In the genomic region with DNA sequence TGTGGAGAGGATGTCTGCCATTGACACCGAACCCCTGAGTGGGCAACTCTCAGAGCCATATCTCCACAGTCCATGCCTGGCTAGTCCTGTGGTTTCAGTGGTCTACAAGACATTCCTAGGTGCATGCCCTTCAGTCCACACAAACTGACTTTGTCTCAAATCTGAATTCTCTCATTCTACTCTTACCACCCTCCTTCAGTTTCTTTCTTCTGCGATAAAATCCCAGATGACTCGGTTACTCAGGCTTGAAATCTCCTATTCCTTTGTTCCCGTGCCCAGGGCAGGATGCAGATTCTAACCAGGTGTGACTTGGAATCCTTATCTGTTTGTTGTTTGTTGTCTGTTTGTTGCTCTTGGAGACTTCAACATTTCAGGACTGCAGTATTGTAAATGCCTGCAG, we compare ENCODE assay signal across 12 cellular contexts. TPM values are rescaled to one million over a fixed set of nuclear protein-coding genes. Genes with fewer than 3 reads are reported as not detected.
A peak's percentile ranks its signal among the peaks of the same experiment; 100 is the strongest.
DNase-seq lines count a peak whose midpoint lies in the region; ATAC-seq and TF ChIP-seq lines count a peak whose summit lies in the region.
"Had no signal": no experiment of that assay in that cellular context is flagged by ENCODE, and none has a peak within 500 bp of the region (broad histone marks: within the 10 kb centered on the region; RNA-seq: fewer than 3 reads in every experiment).

No MANE protein-coding gene starts in this region.

- H3K4me3 Mint-ChIP-seq in osteocyte (ENCODE audit: unreplicated experiment): no peak overlapping the region
- H3K4me3 Mint-ChIP-seq in activated CD4-positive, alpha-beta T cell treated with anti-CD3 and anti-CD28 coated beads for 36 hours: no peak overlapping the region
- H3K4me3 Mint-ChIP-seq: immature natural killer cell had no signal

- H3K4me1 ChIP-seq in thyroid gland: peaks cover 3 to 14% of the 10 kb centered on the region in 2 donors
- no peaks in the 10 kb centered on the region for H3K4me1 ChIP-seq in HAP-1

- peaks cover 17% of the 10 kb centered on the region for H3K4me1 Mint-ChIP-seq in osteocyte (ENCODE audit: unreplicated experiment)
- peaks cover 24% of the 10 kb centered on the region for H3K4me1 Mint-ChIP-seq in activated CD4-positive, alpha-beta T cell treated with anti-CD3 and anti-CD28 coated beads for 36 hours

- H3K36me3 Mint-ChIP-seq in osteocyte (ENCODE audit: unreplicated experiment): no peaks in the 10 kb centered on the region
- no peaks in the 10 kb centered on the region for H3K36me3 Mint-ChIP-seq in activated CD4-positive, alpha-beta T cell treated with anti-CD3 and anti-CD28 coated beads for 36 hours (ENCODE audit: low read depth)
- H3K36me3 Mint-ChIP-seq: immature natural killer cell had no signal

- H3K36me3 ChIP-seq in thyroid gland: no peaks in the 10 kb centered on the region
- H3K36me3 ChIP-seq in HAP-1 (replicated peaks): 0 out of 2 replicates have a peak, but pooled peaks cover 3% of the 10 kb centered on the region
- H3K36me3 ChIP-seq: neutrophil had no signal

- POLR2A ChIA-PET in activated CD4-positive, alpha-beta T cell treated with anti-CD3 and anti-CD28 coated beads for 36 hours (lab: Charles Lee): no interaction called here

- ATAC-seq in GM18498 (IDR thresholded peaks at IDR 0.05; ENCODE audit: unreplicated experiment) (peak; percentile 33), HG03460 (IDR thresholded peaks at IDR 0.05; ENCODE audit: unreplicated experiment) (peak; percentile 30)
- ATAC-seq in activated CD4-positive, alpha-beta T cell treated with anti-CD3 and anti-CD28 coated beads for 36 hours: no peak

- peak overlapping the region; percentile 11 for H3K27ac Mint-ChIP-seq in osteocyte (ENCODE audit: unreplicated experiment)
- no peak overlapping the region for H3K27ac Mint-ChIP-seq in activated CD4-positive, alpha-beta T cell treated with anti-CD3 and anti-CD28 coated beads for 36 hours

- H3K27ac ChIP-seq in coronary artery: peak overlapping the region; percentile 80 to 84
- H3K27ac ChIP-seq in thyroid gland: no peak overlapping the region
- H3K27ac ChIP-seq: neutrophil had no signal

- H3K9me3 ChIP-seq in thyroid gland (no peaks in the 10 kb centered on the region), HAP-1 (no peaks in the 10 kb centered on the region)
- H3K9me3 ChIP-seq: neutrophil had no signal

- CTCF ChIA-PET in activated CD4-positive, alpha-beta T cell treated with anti-CD3 and anti-CD28 coated beads for 36 hours (lab: Charles Lee): interaction anchor here (1.7 kb wide), 1 partner anchor 56 kb away, joined by 4 read pairs; no protein-coding TSS in a partner anchor

- TF ChIP-seq POLR2A in thyroid gland (IDR thresholded peaks at IDR 0.05): no peak

- no peaks in the 10 kb centered on the region for H3K9me3 Mint-ChIP-seq in osteocyte (ENCODE audit: unreplicated experiment)
- no peaks in the 10 kb centered on the region for H3K9me3 Mint-ChIP-seq in activated CD4-positive, alpha-beta T cell treated with anti-CD3 and anti-CD28 coated beads for 36 hours (ENCODE audit: low read depth)
- H3K9me3 Mint-ChIP-seq: immature natural killer cell had no signal

- 64 to 75% methylated on average over 4 of the region's 4 CpGs for WGBS in thyroid gland, 2 donors

- no peaks in the 10 kb centered on the region for H3K27me3 Mint-ChIP-seq in osteocyte (ENCODE audit: unreplicated experiment)
- no peaks in the 10 kb centered on the region for H3K27me3 Mint-ChIP-seq in activated CD4-positive, alpha-beta T cell treated with anti-CD3 and anti-CD28 coated beads for 36 hours

- intact Hi-C loops in thyroid gland (cut with DNase I): no loop called here
- intact Hi-C loops in activated CD4-positive, alpha-beta T cell treated with anti-CD3 and anti-CD28 coated beads for 36 hours (cut with DNase I, micrococcal nuclease): no loop called here

- no peak for DNase-seq in coronary artery (ENCODE audit: low spot score)
- peak; percentile 42 for DNase-seq in osteocyte (ENCODE audit: extremely low spot score, unreplicated experiment)
- no peak for DNase-seq in NK-92 (lab: John Stamatoyannopoulos, UW; ENCODE audit: unreplicated experiment)
- no peak for DNase-seq in thyroid gland
- no peak for DNase-seq in activated CD4-positive, alpha-beta T cell treated with anti-CD3 and anti-CD28 coated beads for 36 hours
- no peak for DNase-seq in HAP-1 (ENCODE audit: low spot score in 2 of 2)
- DNase-seq: immature natural killer cell; NCI-H146; stimulated activated CD4-positive, alpha-beta T cell treated with anti-CD3 and anti-CD28 coated beads, Interleukin-2, amount 100 ng/mL, for 48 hours had no signal

- H3K27me3 ChIP-seq in thyroid gland: no peaks in the 10 kb centered on the region
- no peaks in the 10 kb centered on the region for H3K27me3 ChIP-seq in HAP-1 (ENCODE audit: low read depth)
- H3K27me3 ChIP-seq: neutrophil had no signal

- in situ Hi-C loops in HAP-1 (cut with MboI; ENCODE audit: low sequenced_read_pairs): no loop called here

- TF ChIP-seq CTCF in coronary artery (IDR thresholded peaks at IDR 0.05) (no peak), osteocyte (IDR thresholded peaks at IDR 0.05) (no peak), thyroid gland (IDR thresholded peaks at IDR 0.05) (no peak)

- H3K4me3 ChIP-seq in coronary artery (peak overlapping the region; percentile 7), thyroid gland (replicated peaks in 1 of 3) (no peak overlapping the region), HAP-1 (no peak overlapping the region)

RNA-seq across cellular contexts. Expression of gene CDS2, which starts 9.3 kb away (rescaled TPM):
- total RNA-seq in osteocyte (42.5 and 43.2 TPM in 2 replicates), thyroid gland (10 to 100 TPM; 34.0 to 55.4 (median 40.9) TPM)
- total RNA-seq in activated CD4-positive, alpha-beta T cell treated with anti-CD3 and anti-CD28 coated beads for 36 hours: 10 to 100 TPM; 34.3 to 41.3 TPM

RNA-seq across cellular contexts. Expression of gene PCNA, which starts 16.3 kb away (rescaled TPM):
- total RNA-seq in osteocyte (63.4 and 65.6 TPM in 2 replicates), thyroid gland (10 to 100 TPM; 35.1 to 66.1 (median 55.8) TPM)
- 100 to 1,000 TPM; 494 to 576 TPM for total RNA-seq in activated CD4-positive, alpha-beta T cell treated with anti-CD3 and anti-CD28 coated beads for 36 hours

RNA-seq across cellular contexts. Expression of gene TMEM230, which starts 23.2 kb away (rescaled TPM):
- total RNA-seq in osteocyte (97.4 and 101 TPM in 2 replicates), thyroid gland (100 to 1,000 TPM in 3 of 4 donors, 10 to 100 TPM in 1; 97.0 to 154 (median 142) TPM)
- 10 to 100 TPM; 63.7 to 66.3 TPM for total RNA-seq in activated CD4-positive, alpha-beta T cell treated with anti-CD3 and anti-CD28 coated beads for 36 hours

Comparison
In these comparisons a context has a peak if more than half of its experiments do, and no peak if none do; other contexts are left out.
1. H3K27ac ChIP-seq: peak in coronary artery (2 of 2); none in thyroid gland (0 of 3).